Comparison of ENCODE assay signal across 1 cellular context in genomic region chr14:82951171-82951570, GRCh38.
TF ChIP-seq lines count a peak whose summit lies in the region.

No MANE protein-coding gene starts in this region.

TF ChIP-seq in GM23338, 12 proteins besides CTCF, POLR2A, EP300 and RAD21 (continued from another document):
- TF ChIP-seq ZNF462 (CRISPR knock-in tag; IDR thresholded peaks at IDR 0.05) (peak; percentile 87), REST (IDR thresholded peaks at IDR 0.05; ENCODE audit: unreplicated experiment) (no peak)
